Comparison of ENCODE assay signal across 18 cellular contexts in genomic region chr22:19879651-19879995, GRCh38. TPM values are rescaled to one million over a fixed set of nuclear protein-coding genes. Genes with fewer than 3 reads are reported as not detected.
DNase-seq lines count a peak whose midpoint lies in the region; ATAC-seq and TF ChIP-seq lines count a peak whose summit lies in the region.
"Had no signal": no experiment of that assay in that cellular context is flagged by ENCODE, and none has a peak within 500 bp of the region (broad histone marks: within the 10 kb centered on the region; RNA-seq: fewer than 3 reads in every experiment).

No MANE protein-coding gene starts in this region.

- no peak for ATAC-seq in activated CD8-positive, alpha-beta T cell treated with anti-CD3 and anti-CD28 coated beads for 36 hours
- no peak for ATAC-seq in activated CD8-positive, alpha-beta T cell treated with anti-CD3 and anti-CD28 coated beads, Interleukin-2, amount 10 ng/mL, durations not matched to agents 7 days and 5 days
- ATAC-seq in IMR-90 (ENCODE audit: low read depth), result no peak
- ATAC-seq in GM18868 (IDR thresholded peaks at IDR 0.05; ENCODE audit: unreplicated experiment), result no peak
- no peak for ATAC-seq in HG03521 (IDR thresholded peaks at IDR 0.05; ENCODE audit: unreplicated experiment)
- ATAC-seq: naive thymus-derived CD4-positive, alpha-beta T cell; sciatic nerve; stimulated activated memory B cell treated with anti-CD40 and anti-IgM and Interleukin-4, amounts not matched to agents 10 μg/mL and 1 μg/mL and 100 μg/mL, for 72 hours had no signal

- H3K4me3 Mint-ChIP-seq in activated CD8-positive, alpha-beta T cell treated with anti-CD3 and anti-CD28 coated beads for 36 hours, result no peak overlapping the region
- no peak overlapping the region for H3K4me3 Mint-ChIP-seq in activated CD8-positive, alpha-beta T cell treated with anti-CD3 and anti-CD28 coated beads, Interleukin-2, amount 10 ng/mL, durations not matched to agents 7 days and 5 days
- H3K4me3 Mint-ChIP-seq in endodermal cell, result no peak overlapping the region
- H3K4me3 Mint-ChIP-seq: activated T-cell treated with anti-CD3 and anti-CD28 coated beads, Interleukin-2, amount 50 U/mL, for 72 hours; stimulated activated memory B cell treated with anti-CD40 and anti-IgM and Interleukin-4, amounts not matched to agents 10 μg/mL and 1 μg/mL and 100 μg/mL, for 72 hours had no signal

- H3K9me3 ChIP-seq in IMR-90 (ENCODE audit: control insufficient read depth, insufficient read depth, low read length) (no peaks in the 10 kb centered on the region), endodermal cell (ENCODE audit: control insufficient read depth, low read length) (no peaks in the 10 kb centered on the region)
- H3K9me3 ChIP-seq: adrenal gland, uterus had no signal

- H3K9me1 ChIP-seq in IMR-90 (ENCODE audit: insufficient read depth, low read length), result peaks cover 54% of the 10 kb centered on the region

- no peak overlapping the region for H3K27ac Mint-ChIP-seq in activated CD8-positive, alpha-beta T cell treated with anti-CD3 and anti-CD28 coated beads for 36 hours
- H3K27ac Mint-ChIP-seq in activated CD8-positive, alpha-beta T cell treated with anti-CD3 and anti-CD28 coated beads, Interleukin-2, amount 10 ng/mL, durations not matched to agents 7 days and 5 days, result no peak overlapping the region
- H3K27ac Mint-ChIP-seq in endodermal cell, result no peak overlapping the region
- H3K27ac Mint-ChIP-seq: activated T-cell treated with anti-CD3 and anti-CD28 coated beads, Interleukin-2, amount 50 U/mL, for 72 hours; stimulated activated memory B cell treated with anti-CD40 and anti-IgM and Interleukin-4, amounts not matched to agents 10 μg/mL and 1 μg/mL and 100 μg/mL, for 72 hours had no signal

- H3K4me1 Mint-ChIP-seq in activated CD8-positive, alpha-beta T cell treated with anti-CD3 and anti-CD28 coated beads for 36 hours (ENCODE audit: low read depth), result peaks cover 3% of the 10 kb centered on the region
- H3K4me1 Mint-ChIP-seq in activated CD8-positive, alpha-beta T cell treated with anti-CD3 and anti-CD28 coated beads, Interleukin-2, amount 10 ng/mL, durations not matched to agents 7 days and 5 days (ENCODE audit: low read depth), result peaks cover 5% of the 10 kb centered on the region
- H3K4me1 Mint-ChIP-seq in endodermal cell, result peaks cover 21% of the 10 kb centered on the region
- H3K4me1 Mint-ChIP-seq: stimulated activated memory B cell treated with anti-CD40 and anti-IgM and Interleukin-4, amounts not matched to agents 10 μg/mL and 1 μg/mL and 100 μg/mL, for 72 hours had no signal

- peak overlapping the region; percentile 84 for H3K27ac ChIP-seq in IMR-90 (ENCODE audit: insufficient read depth, low read length)
- no peak overlapping the region for H3K27ac ChIP-seq in endodermal cell (ENCODE audit: low read depth, low read length)
- H3K27ac ChIP-seq: adrenal gland, uterus had no signal

- DNase-seq in activated CD8-positive, alpha-beta T cell treated with anti-CD3 and anti-CD28 coated beads for 36 hours, result peak; percentile 0
- no peak for DNase-seq in activated CD8-positive, alpha-beta T cell treated with anti-CD3 and anti-CD28 coated beads, Interleukin-2, amount 10 ng/mL, durations not matched to agents 7 days and 5 days
- DNase-seq in IMR-90 (no peak), endodermal cell (peak; percentile 48), posterior cingulate gyrus (peak in 6 of 10 donors; percentile 3 to 78 (median 19)), NCI-H1930 (lab: John Stamatoyannopoulos, UW) (no peak)
- DNase-seq: activated CD4-positive, alpha-beta T cell treated with anti-CD3 and anti-CD28 coated beads for 4 hours; activated T-cell treated with anti-CD3 and anti-CD28 coated beads, Interleukin-2, amount 50 U/mL, for 72 hours; Kasumi-1; naive thymus-derived CD4-positive, alpha-beta T cell; NCI-H146; NCI-H510A treated with DMSO at 0.1 percent for 48 hours had no signal

- H2BK20ac ChIP-seq in IMR-90 (ENCODE audit: low read depth, low read length), result peak overlapping the region; percentile 100

- peak overlapping the region; percentile 100 for H4K91ac ChIP-seq in IMR-90 (ENCODE audit: insufficient read depth, low read depth, low read length)

- peak overlapping the region; percentile 58 for H3K18ac ChIP-seq in IMR-90 (ENCODE audit: low read depth, low read length)

- TF ChIP-seq CTCF in activated CD8-positive, alpha-beta T cell treated with anti-CD3 and anti-CD28 coated beads for 36 hours (IDR thresholded peaks at IDR 0.05), result no peak
- TF ChIP-seq CTCF in IMR-90 (conservative IDR thresholded peaks at IDR 0.05; ENCODE audit: low read depth, low read length), result no peak
- TF ChIP-seq CTCF in endodermal cell (conservative IDR thresholded peaks at IDR 0.05), result no peak

- H3K4me1 ChIP-seq in IMR-90 (ENCODE audit: control insufficient read depth, insufficient read depth, low read length) (peaks cover 54% of the 10 kb centered on the region), endodermal cell (ENCODE audit: control insufficient read depth, insufficient read depth, low read length) (peaks cover 10% of the 10 kb centered on the region)
- H3K4me1 ChIP-seq: adrenal gland had no signal

- H3K27me3 ChIP-seq in IMR-90 (ENCODE audit: control insufficient read depth, insufficient read depth, low read length) (no peaks in the 10 kb centered on the region), endodermal cell (ENCODE audit: control insufficient read depth, insufficient read depth, low read length, poor library complexity, severe bottlenecking) (no peaks in the 10 kb centered on the region)
- H3K27me3 ChIP-seq: adrenal gland, uterus had no signal

- H3K9ac ChIP-seq in IMR-90 (ENCODE audit: low read depth, low read length), result no peak overlapping the region; the same call in 1 of the 2 replicates
- no peak overlapping the region for H3K9ac ChIP-seq in endodermal cell (ENCODE audit: extremely low read depth, low read length, poor library complexity, severe bottlenecking)

- CTCF ChIA-PET in activated CD8-positive, alpha-beta T cell treated with anti-CD3 and anti-CD28 coated beads for 36 hours (lab: Charles Lee), result no interaction called here
- CTCF ChIA-PET in activated CD8-positive, alpha-beta T cell treated with anti-CD3 and anti-CD28 coated beads, Interleukin-2, amount 10 ng/mL, durations not matched to agents 7 days and 5 days (lab: Charles Lee), result no interaction called here
- CTCF ChIA-PET in IMR-90 (lab: Yijun Ruan, JAX), result interaction anchor here (0.6 kb wide), 1 partner anchor 78 kb away, joined by 4 read pairs; no protein-coding TSS in a partner anchor

- peak overlapping the region; percentile 100 for H2BK120ac ChIP-seq in IMR-90 (ENCODE audit: low read depth, low read length)

- TF ChIP-seq RAD21 in IMR-90 (IDR thresholded peaks at IDR 0.05; ENCODE audit: low read length), result no peak

- H3K27me3 Mint-ChIP-seq in activated CD8-positive, alpha-beta T cell treated with anti-CD3 and anti-CD28 coated beads for 36 hours, result no peaks in the 10 kb centered on the region
- no peaks in the 10 kb centered on the region for H3K27me3 Mint-ChIP-seq in activated CD8-positive, alpha-beta T cell treated with anti-CD3 and anti-CD28 coated beads, Interleukin-2, amount 10 ng/mL, durations not matched to agents 7 days and 5 days (ENCODE audit: low read depth)
- peaks cover 9% of the 10 kb centered on the region for H3K27me3 Mint-ChIP-seq in endodermal cell (ENCODE audit: insufficient read depth)
- H3K27me3 Mint-ChIP-seq: naive thymus-derived CD4-positive, alpha-beta T cell; stimulated activated memory B cell treated with anti-CD40 and anti-IgM and Interleukin-4, amounts not matched to agents 10 μg/mL and 1 μg/mL and 100 μg/mL, for 72 hours had no signal

- H2BK5ac ChIP-seq in IMR-90 (ENCODE audit: low read depth, low read length, poor library complexity, severe bottlenecking), result peak overlapping the region; percentile 97

- H3K36me3 Mint-ChIP-seq in activated CD8-positive, alpha-beta T cell treated with anti-CD3 and anti-CD28 coated beads for 36 hours (ENCODE audit: low read depth), result no peaks in the 10 kb centered on the region
- no peaks in the 10 kb centered on the region for H3K36me3 Mint-ChIP-seq in activated CD8-positive, alpha-beta T cell treated with anti-CD3 and anti-CD28 coated beads, Interleukin-2, amount 10 ng/mL, durations not matched to agents 7 days and 5 days (ENCODE audit: low read depth)
- no peaks in the 10 kb centered on the region for H3K36me3 Mint-ChIP-seq in endodermal cell (ENCODE audit: low read depth)
- H3K36me3 Mint-ChIP-seq: naive thymus-derived CD4-positive, alpha-beta T cell; stimulated activated memory B cell treated with anti-CD40 and anti-IgM and Interleukin-4, amounts not matched to agents 10 μg/mL and 1 μg/mL and 100 μg/mL, for 72 hours had no signal

- H4K5ac ChIP-seq in IMR-90 (ENCODE audit: low read depth, low read length), result peak overlapping the region; percentile 68

- POLR2A ChIA-PET in activated CD8-positive, alpha-beta T cell treated with anti-CD3 and anti-CD28 coated beads for 36 hours (lab: Charles Lee), result no interaction called here
- POLR2A ChIA-PET in activated CD8-positive, alpha-beta T cell treated with anti-CD3 and anti-CD28 coated beads, Interleukin-2, amount 10 ng/mL, durations not matched to agents 7 days and 5 days (lab: Charles Lee), result no interaction called here
- POLR2A ChIA-PET in IMR-90 (lab: Charles Lee; ENCODE audit: unreplicated experiment), result no interaction called here

- no CpG with 5 or more reads among the region's 3 CpGs for WGBS in IMR-90 (ENCODE audit: extremely low coverage in 2 of 2, insufficient read length in 1 of 2), 2 experiments
- 83 to 93% methylated on average over 2 to 3 of the region's 3 CpGs for WGBS in endodermal cell (ENCODE audit: insufficient coverage in 1 of 2, insufficient read length in 1 of 2), 2 experiments

- peak overlapping the region; percentile 97 for H2AK9ac ChIP-seq in IMR-90 (replicated peaks; ENCODE audit: low read depth, low read length, poor library complexity)

- peak overlapping the region; percentile 99 for H2AK5ac ChIP-seq in IMR-90 (ENCODE audit: low read depth, low read length)

- intact Hi-C loops in activated CD8-positive, alpha-beta T cell treated with anti-CD3 and anti-CD28 coated beads for 36 hours (cut with micrococcal nuclease), result no loop called here
- intact Hi-C loops in IMR-90 (cut with micrococcal nuclease), result no loop called here
- intact Hi-C loops in posterior cingulate gyrus (cut with DNase I), result no loop called here

- H3K23ac ChIP-seq in IMR-90 (ENCODE audit: low read depth, low read length), result peak overlapping the region; percentile 96

- H4K8ac ChIP-seq in IMR-90 (ENCODE audit: low read depth in 2 of 2, low read length in 2 of 2), result peak overlapping the region; percentile 93 to 96

- H3K36me3 ChIP-seq in IMR-90 (ENCODE audit: control insufficient read depth, insufficient read depth, low read length), result no peaks in the 10 kb centered on the region
- no peaks in the 10 kb centered on the region for H3K36me3 ChIP-seq in endodermal cell (ENCODE audit: control insufficient read depth, insufficient read depth, low read length)
- H3K36me3 ChIP-seq: adrenal gland, uterus had no signal

- TF ChIP-seq POLR2A in IMR-90 (IDR thresholded peaks at IDR 0.05; ENCODE audit: low read depth, low read length), result no peak

- peak overlapping the region; percentile 95; the same call in 2 of the 3 replicates for H2BK15ac ChIP-seq in IMR-90 (ENCODE audit: low read depth, low read length)

- peaks cover 4% of the 10 kb centered on the region for H4K20me1 ChIP-seq in IMR-90 (ENCODE audit: insufficient read depth, low read length)

- peaks cover 18 to 51% of the 10 kb centered on the region in 2 experiments for H3K79me1 ChIP-seq in IMR-90 (ENCODE audit: low read depth in 1 of 2, low read length in 2 of 2)

- no TSS peak for BruUV-seq in IMR-90 (replicated peaks; lab: Mats Ljungman, UMichigan)

- H3K4me3 ChIP-seq in IMR-90 (ENCODE audit: insufficient read depth, low read depth, low read length) (no peak overlapping the region), endodermal cell (ENCODE audit: low read length) (no peak overlapping the region)
- H3K4me3 ChIP-seq: adrenal gland, uterus had no signal

- peak overlapping the region; percentile 46; the same call in 1 of the 2 replicates for H3K56ac ChIP-seq in IMR-90 (ENCODE audit: extremely low read depth, insufficient read depth, low read length)

- H3K9me3 Mint-ChIP-seq in activated CD8-positive, alpha-beta T cell treated with anti-CD3 and anti-CD28 coated beads for 36 hours, result no peaks in the 10 kb centered on the region
- H3K9me3 Mint-ChIP-seq in activated CD8-positive, alpha-beta T cell treated with anti-CD3 and anti-CD28 coated beads, Interleukin-2, amount 10 ng/mL, durations not matched to agents 7 days and 5 days (ENCODE audit: insufficient read depth), result no peaks in the 10 kb centered on the region
- no peaks in the 10 kb centered on the region for H3K9me3 Mint-ChIP-seq in endodermal cell
- H3K9me3 Mint-ChIP-seq: activated T-cell treated with anti-CD3 and anti-CD28 coated beads, Interleukin-2, amount 50 U/mL, for 72 hours; naive thymus-derived CD4-positive, alpha-beta T cell; stimulated activated memory B cell treated with anti-CD40 and anti-IgM and Interleukin-4, amounts not matched to agents 10 μg/mL and 1 μg/mL and 100 μg/mL, for 72 hours had no signal

- peak overlapping the region; percentile 96 for H3K14ac ChIP-seq in IMR-90 (replicated peaks; ENCODE audit: low read depth, low read length)

- dilution Hi-C loops in IMR-90 (cut with HindIII; ENCODE audit: low sequenced_read_pairs, unreplicated experiment), result no loop called here

- peak overlapping the region; percentile 99 for H3K4ac ChIP-seq in IMR-90 (ENCODE audit: low read depth, low read length)

- peak overlapping the region; percentile 72 for H2AFZ ChIP-seq in IMR-90 (replicated peaks; ENCODE audit: low read length, poor library complexity)

- in situ Hi-C loops in IMR-90 (cut with MboI; ENCODE audit: low sequenced_read_pairs), result no loop called here

- H3K4me2 ChIP-seq in IMR-90 (ENCODE audit: low read depth, low read length), result no peak overlapping the region

RNA-seq across cellular contexts. Expression of gene GNB1L, which starts 24.9 kb away (rescaled TPM):
- total RNA-seq in activated CD8-positive, alpha-beta T cell treated with anti-CD3 and anti-CD28 coated beads for 36 hours, result 10 to 100 TPM; 16.2 to 17.4 TPM
- total RNA-seq in activated CD8-positive, alpha-beta T cell treated with anti-CD3 and anti-CD28 coated beads, Interleukin-2, amount 10 ng/mL, durations not matched to agents 7 days and 5 days, result 10 to 100 TPM in 1 of 2 experiments, 1 to 10 TPM in 1; 9.7 to 10.3 TPM
- total RNA-seq in IMR-90 (2012; rRNA removed), result 1.7 and 2.5 TPM in 2 replicates
- 4.4 and 5.5 TPM in 2 replicates for polyA plus RNA-seq in IMR-90 (2012; rRNA removed)
- polyA plus RNA-seq in IMR-90 (2012; cell fraction: cytosol; rRNA removed), result 5.3 and 8.3 TPM in 2 replicates
- polyA plus RNA-seq in IMR-90 (2012; cell fraction: nucleus; rRNA removed; ENCODE audit: low replicate concordance), result 3.5 and 12.3 TPM in 2 replicates
- total RNA-seq in endodermal cell, result 10 to 100 TPM in 1 of 2 donors, 1 to 10 TPM in 1; 9.5 to 12.2 TPM
- polyA plus RNA-seq in endodermal cell (2013, experiment 1 of 2), result 10.1 TPM
- 7.7 TPM for polyA plus RNA-seq in endodermal cell (2013, experiment 2 of 2)

RNA-seq across cellular contexts. Expression of gene RTL10, which starts 24.9 kb away (rescaled TPM):
- 10 to 100 TPM; 14.7 to 17.4 TPM for total RNA-seq in activated CD8-positive, alpha-beta T cell treated with anti-CD3 and anti-CD28 coated beads for 36 hours
- 10 to 100 TPM; 16.1 to 17.0 TPM for total RNA-seq in activated CD8-positive, alpha-beta T cell treated with anti-CD3 and anti-CD28 coated beads, Interleukin-2, amount 10 ng/mL, durations not matched to agents 7 days and 5 days
- total RNA-seq in IMR-90 (2012; rRNA removed) (8.6 TPM in 2 replicates), endodermal cell (10 to 100 TPM; 20.6 to 22.2 TPM)
- 12.1 and 14.0 TPM in 2 replicates for polyA plus RNA-seq in IMR-90 (2012; rRNA removed)
- polyA plus RNA-seq in IMR-90 (2012; cell fraction: cytosol; rRNA removed), result 8.4 and 9.2 TPM in 2 replicates
- 24.4 and 41.2 TPM in 2 replicates for polyA plus RNA-seq in IMR-90 (2012; cell fraction: nucleus; rRNA removed; ENCODE audit: low replicate concordance)
- polyA plus RNA-seq in endodermal cell (2013, experiment 1 of 2), result 12.4 TPM
- polyA plus RNA-seq in endodermal cell (2013, experiment 2 of 2), result 12.1 TPM

Comparison
In these comparisons a context has a peak if more than half of its experiments do, and no peak if none do; other contexts are left out.
1. DNase-seq: peak in activated CD8-positive, alpha-beta T cell treated with anti-CD3 and anti-CD28 coated beads for 36 hours (single experiment), endodermal cell (single experiment) and posterior cingulate gyrus (6 of 10); none in activated CD8-positive, alpha-beta T cell treated with anti-CD3 and anti-CD28 coated beads, Interleukin-2, amount 10 ng/mL, durations not matched to agents 7 days and 5 days (single experiment), IMR-90 (single experiment) and NCI-H1930 (0 of 2).